17 cellular contexts compared by ENCODE assay signal in genomic region chr1:86852289-86852688, GRCh38.
"Had no signal": no experiment of that assay in that cellular context is flagged by ENCODE, and none has a peak within 500 bp of the region (broad histone marks: within the 10 kb centered on the region; RNA-seq: fewer than 3 reads in every experiment).

No MANE protein-coding gene starts in this region.

- H3K4me2 ChIP-seq: neural progenitor cell had no signal

- H3K4me3 Mint-ChIP-seq: activated CD4-positive, alpha-beta memory T cell treated with anti-CD3 and anti-CD28 coated beads for 36 hours; activated CD8-positive, alpha-beta memory T cell treated with anti-CD3 and anti-CD28 coated beads, Interleukin-2, amount 10 ng/mL, durations not matched to agents 7 days and 5 days; activated naive CD4-positive, alpha-beta T cell treated with anti-CD3 and anti-CD28 coated beads, Interleukin-2, amount 10 ng/mL, durations not matched to agents 7 days and 5 days; activated T-cell treated with anti-CD3 and anti-CD28 coated beads, Interleukin-2, amount 50 U/mL, for 24 hours; neural progenitor cell had no signal

- FAIRE-seq: astrocyte, TTC549 had no signal

- H3K4me3 ChIP-seq: lower lobe of right lung, neural progenitor cell, ovary, thyroid gland had no signal

- H3K27ac Mint-ChIP-seq: activated CD4-positive, alpha-beta memory T cell treated with anti-CD3 and anti-CD28 coated beads for 36 hours; activated CD8-positive, alpha-beta memory T cell treated with anti-CD3 and anti-CD28 coated beads, Interleukin-2, amount 10 ng/mL, durations not matched to agents 7 days and 5 days; activated naive CD4-positive, alpha-beta T cell treated with anti-CD3 and anti-CD28 coated beads, Interleukin-2, amount 10 ng/mL, durations not matched to agents 7 days and 5 days; activated T-cell treated with anti-CD3 and anti-CD28 coated beads, Interleukin-2, amount 50 U/mL, for 24 hours; neural progenitor cell had no signal

- H2AFZ ChIP-seq: neural progenitor cell had no signal

- DNase-seq: activated CD4-positive, alpha-beta memory T cell treated with anti-CD3 and anti-CD28 coated beads for 36 hours; activated CD4-positive, CD25-positive, alpha-beta regulatory T cell treated with anti-CD3 and anti-CD28 coated beads, Interleukin-2, amount 50 U/mL, for 72 hours; activated CD8-positive, alpha-beta memory T cell treated with anti-CD3 and anti-CD28 coated beads, Interleukin-2, amount 10 ng/mL, durations not matched to agents 7 days and 5 days; activated naive CD4-positive, alpha-beta T cell treated with anti-CD3 and anti-CD28 coated beads, Interleukin-2, amount 10 ng/mL, durations not matched to agents 7 days and 5 days; activated T-cell treated with anti-CD3 and anti-CD28 coated beads, Interleukin-2, amount 50 U/mL, for 24 hours; foreskin melanocyte; lower lobe of right lung; midbrain; ovary; stimulated activated CD4-positive, alpha-beta T cell treated with anti-CD3 and anti-CD28 coated beads, Interleukin-12 subunit alpha, Interleukin-12 subunit beta, amount 100 ng/mL, for 4 hours; stimulated activated CD4-positive, alpha-beta T cell treated with anti-CD3 and anti-CD28 coated beads, Interleukin-2, amount 100 ng/mL, for 24 hours; T-helper 2 cell; thyroid gland had no signal

- H3K27me3 Mint-ChIP-seq: activated CD4-positive, alpha-beta memory T cell treated with anti-CD3 and anti-CD28 coated beads for 36 hours; activated CD8-positive, alpha-beta memory T cell treated with anti-CD3 and anti-CD28 coated beads, Interleukin-2, amount 10 ng/mL, durations not matched to agents 7 days and 5 days; activated naive CD4-positive, alpha-beta T cell treated with anti-CD3 and anti-CD28 coated beads, Interleukin-2, amount 10 ng/mL, durations not matched to agents 7 days and 5 days; activated T-cell treated with anti-CD3 and anti-CD28 coated beads, Interleukin-2, amount 50 U/mL, for 24 hours had no signal

- ATAC-seq: activated CD8-positive, alpha-beta memory T cell treated with anti-CD3 and anti-CD28 coated beads, Interleukin-2, amount 10 ng/mL, durations not matched to agents 7 days and 5 days; lower lobe of right lung had no signal

- H3K9ac ChIP-seq: neural progenitor cell had no signal

- H3K27ac ChIP-seq: epithelial cell of prostate, lower lobe of right lung, neural progenitor cell, ovary, thyroid gland had no signal

- H3K36me3 Mint-ChIP-seq: activated CD4-positive, alpha-beta memory T cell treated with anti-CD3 and anti-CD28 coated beads for 36 hours; activated CD8-positive, alpha-beta memory T cell treated with anti-CD3 and anti-CD28 coated beads, Interleukin-2, amount 10 ng/mL, durations not matched to agents 7 days and 5 days; activated naive CD4-positive, alpha-beta T cell treated with anti-CD3 and anti-CD28 coated beads, Interleukin-2, amount 10 ng/mL, durations not matched to agents 7 days and 5 days; neural progenitor cell had no signal

- H3K9me3 Mint-ChIP-seq: activated CD4-positive, alpha-beta memory T cell treated with anti-CD3 and anti-CD28 coated beads for 36 hours; activated naive CD4-positive, alpha-beta T cell treated with anti-CD3 and anti-CD28 coated beads, Interleukin-2, amount 10 ng/mL, durations not matched to agents 7 days and 5 days; activated T-cell treated with anti-CD3 and anti-CD28 coated beads, Interleukin-2, amount 50 U/mL, for 24 hours had no signal

- H3K4me1 Mint-ChIP-seq: activated CD8-positive, alpha-beta memory T cell treated with anti-CD3 and anti-CD28 coated beads, Interleukin-2, amount 10 ng/mL, durations not matched to agents 7 days and 5 days; activated naive CD4-positive, alpha-beta T cell treated with anti-CD3 and anti-CD28 coated beads, Interleukin-2, amount 10 ng/mL, durations not matched to agents 7 days and 5 days; neural progenitor cell had no signal

- H3K27me3 ChIP-seq: neural progenitor cell, ovary, thyroid gland had no signal

- H3K4me1 ChIP-seq: lower lobe of right lung, neural progenitor cell, thyroid gland had no signal
